Comparison of ENCODE assay signal across 10 cellular contexts in genomic region chr2:88950010-88950409, GRCh38.
DNase-seq lines count a peak whose midpoint lies in the region; ATAC-seq and TF ChIP-seq lines count a peak whose summit lies in the region.
"Had no signal": no experiment of that assay in that cellular context is flagged by ENCODE, and none has a peak within 500 bp of the region (broad histone marks: within the 10 kb centered on the region; RNA-seq: fewer than 3 reads in every experiment).

No MANE protein-coding gene starts in this region.

- ATAC-seq in sciatic nerve: no peak
- ATAC-seq in HG02623 (IDR thresholded peaks at IDR 0.05; ENCODE audit: unreplicated experiment): no peak
- no peak for ATAC-seq in GM18511 (IDR thresholded peaks at IDR 0.05; ENCODE audit: unreplicated experiment)
- ATAC-seq: T-cell had no signal

- DNase-seq in AG04450 (ENCODE audit: low read depth, low spot score) (no peak), GM12865 (ENCODE audit: low read depth) (peak; percentile 11), OCI-M1 (lab: John Stamatoyannopoulos, UW) (peak; percentile 15), fibroblast of mammary gland (ENCODE audit: low read depth) (peak; percentile 10), sciatic nerve (ENCODE audit: low spot score) (no peak), hypothalamus (lab: John Stamatoyannopoulos, UW) (no peak)
- DNase-seq: DMS153, T-cell had no signal

- TF ChIP-seq CTCF in AG04450 (IDR thresholded peaks at IDR 0.05; ENCODE audit: low read depth, low read length): peak; percentile 34
- peak; percentile 30 for TF ChIP-seq CTCF in GM12865 (IDR thresholded peaks at IDR 0.05; ENCODE audit: insufficient read depth, low read depth, low read length, missing control alignments)
- TF ChIP-seq CTCF in fibroblast of mammary gland (conservative IDR thresholded peaks at IDR 0.05; ENCODE audit: control insufficient read depth, insufficient read depth, low read depth, low read length): peak; percentile 41

- no peak overlapping the region for H3K27ac ChIP-seq in AG04450 (ENCODE audit: low read depth, low read length)

- no peaks in the 10 kb centered on the region for H3K9me3 ChIP-seq in AG04450 (ENCODE audit: control insufficient read depth, insufficient read depth, low read length)

- POLR2A ChIA-PET in AG04450 (lab: Yijun Ruan, JAX): no interaction called here

- no peaks in the 10 kb centered on the region for H3K27me3 ChIP-seq in AG04450 (ENCODE audit: control insufficient read depth, insufficient read depth, low read length)

- H3K4me3 ChIP-seq in AG04450 (ENCODE audit: low read depth, low read length) (no peak overlapping the region), GM12865 (ENCODE audit: low read depth, low read length) (no peak overlapping the region), fibroblast of mammary gland (ENCODE audit: control insufficient read depth, low read depth, low read length) (no peak overlapping the region)

- CTCF ChIA-PET in AG04450 (lab: Charles Lee): interaction anchor here (1.1 kb wide), 1 partner anchor 70 kb away, joined by 3 read pairs; no protein-coding TSS in a partner anchor

- intact Hi-C loops in sciatic nerve (cut with DNase I): no loop called here

Comparison
In these comparisons a context has a peak if more than half of its experiments do, and no peak if none do; other contexts are left out.
1. DNase-seq: peak in GM12865 (single experiment), OCI-M1 (single experiment) and fibroblast of mammary gland (single experiment); none in AG04450 (single experiment), sciatic nerve (single experiment) and hypothalamus (0 of 51).
2. Peak in every context shown above with its lines, with median percentiles within 50 percentile points of each other: CTCF ChIP-seq.